Comparison of ENCODE assay signal across 8 cellular contexts in the genomic region with DNA sequence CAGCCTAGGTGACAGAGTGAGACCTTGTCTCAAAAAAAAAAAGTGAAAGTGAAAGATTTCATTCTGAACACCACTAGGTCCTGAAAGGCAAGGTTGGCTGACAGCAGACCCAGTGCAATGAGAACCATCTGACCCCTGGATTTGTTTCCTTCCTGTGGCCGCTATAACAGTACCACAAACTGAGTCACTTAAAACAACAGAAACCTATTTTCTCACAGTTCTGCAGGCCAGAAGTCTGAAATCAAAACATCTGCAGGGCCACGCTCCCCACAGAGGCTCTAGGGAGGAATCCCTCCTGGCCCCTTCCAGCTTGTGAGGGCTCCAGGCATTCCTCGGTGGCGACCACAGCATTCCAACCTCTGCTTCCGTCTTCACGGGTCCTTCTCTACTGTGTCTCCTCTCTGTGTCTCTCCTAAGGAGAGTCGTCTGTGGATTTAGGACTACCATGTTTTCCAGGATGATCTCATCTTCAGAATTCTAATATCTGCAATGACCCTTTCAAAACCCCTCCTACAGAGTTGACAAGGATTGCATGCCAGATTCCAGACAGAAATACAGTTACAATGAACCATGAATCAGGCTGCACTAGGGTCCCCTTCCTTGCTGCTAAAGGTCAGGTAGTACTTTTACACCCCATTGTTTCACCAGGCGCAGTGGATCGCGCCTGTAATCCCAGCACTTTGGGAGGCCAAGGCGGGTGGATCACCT.
DNase-seq lines count a peak whose midpoint lies in the region; ATAC-seq, FAIRE-seq and TF ChIP-seq lines count a peak whose summit lies in the region.
"Not testable (repeated sequence)": the region's sequence is repeated elsewhere in the genome, so short reads cannot be mapped to it uniquely, and the experiment has no call there.

No MANE protein-coding gene starts in this region.

- not testable (repeated sequence) for H3K9me3 ChIP-seq in osteoblast (ENCODE audit: low read depth, low read length)

- H3K27me3 ChIP-seq in osteoblast (ENCODE audit: insufficient read depth, low read length): not testable (repeated sequence)

- not testable (repeated sequence) for H3K36me3 ChIP-seq in osteoblast (ENCODE audit: insufficient read depth, low read length)

- TF ChIP-seq POLR2A in H54 (IDR thresholded peaks at IDR 0.05; ENCODE audit: low read depth, low read length): not testable (repeated sequence)

- peak; percentile 80 for DNase-seq in AG09309 (ENCODE audit: low read depth)
- peak; percentile 31 for DNase-seq in H54 (ENCODE audit: insufficient read length, low spot score)
- DNase-seq in HS-5 (ENCODE audit: low read depth): peak; percentile 75
- DNase-seq in SW480 (ENCODE audit: low spot score): peak; percentile 67
- DNase-seq in astrocyte of the cerebellum (ENCODE audit: low read depth): peak; percentile 97
- DNase-seq in cardiac septum (ENCODE audit: low spot score): peak; percentile 75
- peak; percentile 93 for DNase-seq in osteoblast (ENCODE audit: insufficient read length, low spot score, missing footprints)

- H3K27ac ChIP-seq in osteoblast (ENCODE audit: low read depth, low read length): not testable (repeated sequence)

- in situ Hi-C loops in astrocyte of the cerebellum (cut with HindIII; ENCODE audit: low sequenced_read_pairs): not testable (repeated sequence)

- peak overlapping the region; percentile 44 for H2AFZ ChIP-seq in osteoblast (ENCODE audit: low read length)

- peak; percentile 6 for FAIRE-seq in H54 (lab: Jason Lieb, UNC)

- H3K79me2 ChIP-seq in osteoblast (ENCODE audit: insufficient read depth, low read length): not testable (repeated sequence)

- intact Hi-C loops in cardiac septum (cut with DNase I): not testable (repeated sequence)

- TF ChIP-seq CTCF in AG09309 (IDR thresholded peaks at IDR 0.05; ENCODE audit: control insufficient read depth, insufficient read depth, low read depth, low read length, missing control alignments); astrocyte of the cerebellum (IDR thresholded peaks at IDR 0.05; ENCODE audit: low read depth, low read length, missing control alignments); osteoblast (IDR thresholded peaks at IDR 0.05; ENCODE audit: extremely low read depth, low read depth, low read length): not testable (repeated sequence)

- peak; percentile 78 for ATAC-seq in GM18867 (IDR thresholded peaks at IDR 0.05; ENCODE audit: unreplicated experiment)

- peaks cover 11% of the 10 kb centered on the region for H3K4me1 ChIP-seq in osteoblast (ENCODE audit: insufficient read depth, low read length)

- peak overlapping the region; percentile 73 for H3K4me2 ChIP-seq in osteoblast (ENCODE audit: insufficient read depth, low read length)

- not testable (repeated sequence) for H3K4me3 ChIP-seq in AG09309 (ENCODE audit: control insufficient read depth, low read depth, low read length); astrocyte of the cerebellum (ENCODE audit: low read depth, low read length)
- H3K4me3 ChIP-seq in osteoblast (ENCODE audit: insufficient read depth, low read length): peak overlapping the region; percentile 19

- H4K20me1 ChIP-seq in osteoblast (ENCODE audit: insufficient read depth, low read length): not testable (repeated sequence)

Comparison
In these comparisons a context has a peak if more than half of its experiments do, and no peak if none do; other contexts are left out.
1. DNase-seq: peak in every context shown above with its lines; median percentile 97 in astrocyte of the cerebellum; 93 in osteoblast; 80 in AG09309; 75 in HS-5; 75 in cardiac septum; 67 in SW480; 31 in H54.